Comparison of ENCODE assay signal across 28 cellular contexts in the genomic region with DNA sequence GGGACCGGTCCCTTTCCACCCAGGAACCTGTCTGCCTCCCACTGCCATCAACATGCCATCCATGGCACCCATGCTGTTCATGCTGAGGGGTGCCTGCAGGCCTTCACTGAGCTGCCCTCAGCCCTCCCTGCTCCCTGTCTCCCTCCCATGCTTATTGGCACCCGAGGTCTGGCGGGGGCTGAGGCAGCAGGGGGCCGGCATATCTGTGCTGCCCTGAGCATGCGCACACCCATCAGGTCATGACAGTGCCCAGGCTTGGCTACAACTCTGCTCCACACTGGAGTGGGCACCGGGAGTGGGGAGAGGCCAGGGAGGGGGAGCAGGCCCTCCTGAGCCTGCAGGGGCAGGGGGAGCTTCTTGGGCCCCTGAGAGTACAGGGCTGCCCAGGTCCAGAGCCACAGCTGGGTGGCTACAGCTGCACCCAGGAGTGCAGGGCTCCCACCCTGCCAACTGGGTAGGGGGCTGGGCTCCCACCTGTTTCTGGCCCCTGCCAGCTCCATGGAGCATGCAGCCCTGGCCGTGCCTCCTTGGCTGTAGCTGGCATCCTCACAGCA.
"Had no signal": no experiment of that assay in that cellular context is flagged by ENCODE, and none has a peak within 500 bp of the region (broad histone marks: within the 10 kb centered on the region; RNA-seq: fewer than 3 reads in every experiment).

No MANE protein-coding gene starts in this region.

- H3K9me3 Mint-ChIP-seq: nephron progenitor cell, neural crest cell had no signal

- H3K27me3 ChIP-seq: ovary, right lobe of liver, spleen, stomach, thyroid gland, tibial nerve, upper lobe of right lung, uterus had no signal

- H3K4me3 ChIP-seq: ovary, psoas muscle, right lobe of liver, skin epidermis, smooth muscle cell, spleen, stomach, thoracic aorta, thyroid gland, tibial nerve, upper lobe of right lung, uterus had no signal

- H3K4me3 Mint-ChIP-seq: naive B cell; naive thymus-derived CD8-positive, alpha-beta T cell; nephron progenitor cell; neural crest cell; stimulated activated effector memory CD8-positive, alpha-beta T cell treated with anti-CD3 and anti-CD28 coated beads, Interleukin-12 subunit alpha, Interleukin-12 subunit beta, amount 100 ng/mL, for 72 hours; stimulated activated naive B cell treated with anti-CD40 and anti-IgM and Interleukin-4, amounts not matched to agents 10 μg/mL and 1 μg/mL and 100 μg/mL, for 72 hours; stimulated activated naive CD8-positive, alpha-beta T cell treated with anti-CD3 and anti-CD28 coated beads, Interleukin-15, Interleukin-2, amounts not matched to agents 100 ng/mL and 50 ng/mL, for 24 hours had no signal

- H2AFZ ChIP-seq: parathyroid adenoma had no signal

- DNase-seq: naive B cell; naive thymus-derived CD8-positive, alpha-beta T cell; nephron progenitor cell; occipital lobe; ovary; right cardiac atrium; right lobe of liver; spleen; stimulated activated CD4-positive, alpha-beta T cell treated with anti-CD3 and anti-CD28 coated beads, Interleukin-12 subunit alpha, Interleukin-12 subunit beta, amount 100 ng/mL, for 4 hours; stimulated activated CD4-positive, alpha-beta T cell treated with anti-CD3 and anti-CD28 coated beads, Interleukin-1b, Interleukin-23, amount 100 ng/mL, for 48 hours; stimulated activated CD4-positive, alpha-beta T cell treated with anti-CD3 and anti-CD28 coated beads, Interleukin-4, amount 100 ng/mL, for 1 hour; stimulated activated naive B cell treated with anti-CD40 and anti-IgM and Interleukin-4, amounts not matched to agents 10 μg/mL and 1 μg/mL and 100 μg/mL, for 72 hours; stimulated activated naive CD4-positive, alpha-beta T cell treated with Interleukin-2 at 50 U/mL for 16 hours; stomach; thyroid gland; trophoblast cell; upper lobe of right lung; uterus had no signal

- H3K4me1 Mint-ChIP-seq: naive B cell; naive thymus-derived CD8-positive, alpha-beta T cell; nephron progenitor cell; neural crest cell; stimulated activated effector memory CD8-positive, alpha-beta T cell treated with anti-CD3 and anti-CD28 coated beads, Interleukin-12 subunit alpha, Interleukin-12 subunit beta, amount 100 ng/mL, for 72 hours; stimulated activated naive B cell treated with anti-CD40 and anti-IgM and Interleukin-4, amounts not matched to agents 10 μg/mL and 1 μg/mL and 100 μg/mL, for 72 hours had no signal

- H3K27ac ChIP-seq: ovary, parathyroid adenoma, psoas muscle, right lobe of liver, skin epidermis, spleen, stomach, thoracic aorta, thyroid gland, tibial nerve, upper lobe of right lung, uterus had no signal

- H3K27ac Mint-ChIP-seq: naive B cell; naive thymus-derived CD8-positive, alpha-beta T cell; nephron progenitor cell; progenitor cell of endocrine pancreas; stimulated activated effector memory CD8-positive, alpha-beta T cell treated with anti-CD3 and anti-CD28 coated beads, Interleukin-12 subunit alpha, Interleukin-12 subunit beta, amount 100 ng/mL, for 72 hours; stimulated activated naive B cell treated with anti-CD40 and anti-IgM and Interleukin-4, amounts not matched to agents 10 μg/mL and 1 μg/mL and 100 μg/mL, for 72 hours; stimulated activated naive CD8-positive, alpha-beta T cell treated with anti-CD3 and anti-CD28 coated beads, Interleukin-15, Interleukin-2, amounts not matched to agents 100 ng/mL and 50 ng/mL, for 24 hours had no signal

- H3K9ac ChIP-seq: parathyroid adenoma had no signal

- H3K9me3 ChIP-seq: ovary, psoas muscle, right lobe of liver, thoracic aorta, thyroid gland, tibial nerve, upper lobe of right lung, uterus had no signal

- H3K4me1 ChIP-seq: parathyroid adenoma, psoas muscle, right lobe of liver, spleen, stomach, thyroid gland, tibial nerve, upper lobe of right lung, uterus had no signal

- H3K27me3 Mint-ChIP-seq: naive B cell; naive thymus-derived CD8-positive, alpha-beta T cell; progenitor cell of endocrine pancreas; stimulated activated naive B cell treated with anti-CD40 and anti-IgM and Interleukin-4, amounts not matched to agents 10 μg/mL and 1 μg/mL and 100 μg/mL, for 72 hours; stimulated activated naive CD8-positive, alpha-beta T cell treated with anti-CD3 and anti-CD28 coated beads, Interleukin-15, Interleukin-2, amounts not matched to agents 100 ng/mL and 50 ng/mL, for 24 hours had no signal

- H3K4me2 ChIP-seq: smooth muscle cell had no signal

- H3K36me3 Mint-ChIP-seq: naive B cell; naive thymus-derived CD8-positive, alpha-beta T cell; stimulated activated effector memory CD8-positive, alpha-beta T cell treated with anti-CD3 and anti-CD28 coated beads, Interleukin-12 subunit alpha, Interleukin-12 subunit beta, amount 100 ng/mL, for 72 hours; stimulated activated naive B cell treated with anti-CD40 and anti-IgM and Interleukin-4, amounts not matched to agents 10 μg/mL and 1 μg/mL and 100 μg/mL, for 72 hours had no signal

- H3K36me3 ChIP-seq: ovary, right lobe of liver, spleen, stomach, thoracic aorta, thyroid gland, tibial nerve, upper lobe of right lung, uterus had no signal
